In the genomic region with DNA sequence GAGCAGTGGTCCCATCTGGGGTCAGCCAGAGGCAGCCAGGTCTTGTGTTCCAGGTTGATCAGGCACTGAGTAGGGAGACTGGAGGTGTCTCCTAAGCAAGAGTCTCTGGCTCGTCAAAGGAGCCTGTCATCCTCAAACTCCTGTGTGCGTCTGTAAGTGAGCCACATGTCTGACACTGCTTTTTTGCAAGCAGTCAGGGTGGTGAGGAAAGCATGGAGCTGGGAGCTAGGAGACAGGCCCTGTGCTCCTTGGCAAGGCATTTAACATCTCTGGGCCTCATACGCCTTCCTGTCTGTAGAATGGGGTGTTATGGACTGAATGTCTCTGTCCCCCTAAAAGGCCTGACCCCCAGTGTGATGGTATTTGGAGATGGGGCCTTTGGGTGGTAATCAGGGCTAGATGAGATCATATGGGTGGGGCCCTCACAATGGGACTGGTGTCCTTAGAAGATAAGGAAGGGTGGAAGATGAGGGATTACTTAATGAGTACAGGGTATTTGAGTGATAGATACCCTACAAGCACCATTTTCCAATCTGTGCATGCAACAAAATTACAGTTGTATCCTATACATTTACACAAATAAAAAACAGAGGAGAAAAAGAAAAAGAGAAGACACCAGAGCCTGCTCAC, we compare ENCODE assay signal across 15 cellular contexts. TPM values are rescaled to one million over a fixed set of nuclear protein-coding genes. Genes with fewer than 3 reads are reported as not detected.
DNase-seq lines count a peak whose midpoint lies in the region; ATAC-seq and TF ChIP-seq lines count a peak whose summit lies in the region.
"Had no signal": no experiment of that assay in that cellular context is flagged by ENCODE, and none has a peak within 500 bp of the region (broad histone marks: within the 10 kb centered on the region; RNA-seq: fewer than 3 reads in every experiment).

No MANE protein-coding gene starts in this region.

- H3K36me3 ChIP-seq in CD4-positive, alpha-beta memory T cell (ENCODE audit: insufficient read depth, low read length), result no peaks in the 10 kb centered on the region
- no peaks in the 10 kb centered on the region for H3K36me3 ChIP-seq in HEK293 (ENCODE audit: control insufficient read depth in 2 of 2, insufficient read depth in 1 of 2, low read length in 2 of 2)
- H3K36me3 ChIP-seq: ovary had no signal

- peaks cover 7 to 11% of the 10 kb centered on the region in 2 donors for H3K36me3 Mint-ChIP-seq in CD4-positive, alpha-beta memory T cell
- peaks cover 0 to 10% of the 10 kb centered on the region in 2 donors for H3K36me3 Mint-ChIP-seq in activated naive CD4-positive, alpha-beta T cell treated with anti-CD3 and anti-CD28 coated beads, Interleukin-2, amount 50 U/mL, for 72 hours
- peaks cover 0 to 21% (median 0%) of the 10 kb centered on the region in 3 donors for H3K36me3 Mint-ChIP-seq in naive thymus-derived CD8-positive, alpha-beta T cell

- POLR2A ChIA-PET in CD4-positive, alpha-beta memory T cell (lab: Charles Lee; ENCODE audit: partially characterized antibody), result no interaction called here
- POLR2A ChIA-PET in HEK293 (lab: Yijun Ruan, JAX), result no interaction called here
- POLR2A ChIA-PET in naive thymus-derived CD8-positive, alpha-beta T cell (lab: Charles Lee), result no interaction called here

- no peak for ATAC-seq in activated naive CD4-positive, alpha-beta T cell treated with anti-CD3 and anti-CD28 coated beads, Interleukin-2, amount 50 U/mL, for 72 hours
- ATAC-seq in naive thymus-derived CD8-positive, alpha-beta T cell, result no peak
- ATAC-seq in HG02885 (IDR thresholded peaks at IDR 0.05; ENCODE audit: poor library complexity, unreplicated experiment), result no peak
- ATAC-seq: stimulated activated memory B cell treated with anti-CD40 and anti-IgM and Interleukin-4, amounts not matched to agents 10 μg/mL and 1 μg/mL and 100 μg/mL, for 72 hours had no signal

- no peak for TF ChIP-seq CTCF in HEK293 (tag by site-specific recombination; IDR thresholded peaks at IDR 0.05)

- in situ Hi-C loops in KBM-7 (cut with MboI; ENCODE audit: low pct_unique_long_range_greater_than_20kb, low sequenced_read_pairs), result no loop called here

- H3K27me3 ChIP-seq in CD4-positive, alpha-beta memory T cell (ENCODE audit: insufficient read depth, low read length), result no peaks in the 10 kb centered on the region
- H3K27me3 ChIP-seq: ascending aorta, ovary had no signal

- peaks cover 0 to 2% (median 0%) of the 10 kb centered on the region in 8 donors for H3K9me3 Mint-ChIP-seq in CD4-positive, alpha-beta memory T cell
- H3K9me3 Mint-ChIP-seq in activated naive CD4-positive, alpha-beta T cell treated with anti-CD3 and anti-CD28 coated beads, Interleukin-2, amount 50 U/mL, for 72 hours, result no peaks in the 10 kb centered on the region
- no peaks in the 10 kb centered on the region for H3K9me3 Mint-ChIP-seq in naive thymus-derived CD8-positive, alpha-beta T cell
- H3K9me3 Mint-ChIP-seq: stimulated activated memory B cell treated with anti-CD40 and anti-IgM and Interleukin-4, amounts not matched to agents 10 μg/mL and 1 μg/mL and 100 μg/mL, for 72 hours had no signal

- CTCF ChIA-PET in CD4-positive, alpha-beta memory T cell (lab: Charles Lee; ENCODE audit: partially characterized antibody), result no interaction called here
- CTCF ChIA-PET in HEK293 (lab: Yijun Ruan, JAX), result no interaction called here

- peaks cover 8 to 21% (median 14%) of the 10 kb centered on the region in 4 donors for H3K4me1 Mint-ChIP-seq in CD4-positive, alpha-beta memory T cell
- peaks cover 28 to 50% (median 35%) of the 10 kb centered on the region in 4 donors for H3K4me1 Mint-ChIP-seq in naive thymus-derived CD8-positive, alpha-beta T cell

- H3K27ac ChIP-seq in CD4-positive, alpha-beta memory T cell (ENCODE audit: low read depth, low read length), result no peak overlapping the region
- H3K27ac ChIP-seq in HEK293 (ENCODE audit: extremely low read depth, low read depth, low read length), result no peak overlapping the region
- H3K27ac ChIP-seq: ascending aorta, coronary artery, ovary, VCaP had no signal

- H3K4me3 ChIP-seq in CD4-positive, alpha-beta memory T cell (ENCODE audit: low read length in 2 of 2), result no peak overlapping the region
- H3K4me3 ChIP-seq in HEK293 (ENCODE audit: low read depth, low read length), result no peak overlapping the region
- H3K4me3 ChIP-seq: ascending aorta, coronary artery, ovary had no signal

- intact Hi-C loops in CD4-positive, alpha-beta memory T cell (cut with micrococcal nuclease), result no loop called here

- no peak for DNase-seq in CD4-positive, alpha-beta memory T cell
- DNase-seq in activated naive CD4-positive, alpha-beta T cell treated with anti-CD3 and anti-CD28 coated beads, Interleukin-2, amount 50 U/mL, for 72 hours (ENCODE audit: low spot score in 2 of 2), result no peak
- no peak for DNase-seq in naive thymus-derived CD8-positive, alpha-beta T cell
- DNase-seq in KBM-7 (no peak), NOMO-1 treated with dmso at 0.1 percent for 144 hours (lab: John Stamatoyannopoulos, UW; ENCODE audit: unreplicated experiment) (no peak)
- DNase-seq: activated CD8-positive, alpha-beta memory T cell treated with anti-CD3 and anti-CD28 coated beads, Interleukin-2, amount 50 U/mL, for 48 hours; glutamatergic neuron; small intestine had no signal

- peak overlapping the region in 4 of 7 donors; percentile 2 to 66 (median 47) for H3K27ac Mint-ChIP-seq in CD4-positive, alpha-beta memory T cell
- peak overlapping the region; percentile 58 to 84 for H3K27ac Mint-ChIP-seq in activated naive CD4-positive, alpha-beta T cell treated with anti-CD3 and anti-CD28 coated beads, Interleukin-2, amount 50 U/mL, for 72 hours
- H3K27ac Mint-ChIP-seq in naive thymus-derived CD8-positive, alpha-beta T cell, result peak overlapping the region; percentile 16 to 79 (median 40)
- H3K27ac Mint-ChIP-seq: stimulated activated memory B cell treated with anti-CD40 and anti-IgM and Interleukin-4, amounts not matched to agents 10 μg/mL and 1 μg/mL and 100 μg/mL, for 72 hours had no signal

- H3K9me3 ChIP-seq in CD4-positive, alpha-beta memory T cell (ENCODE audit: control insufficient read depth in 1 of 2, low read length in 2 of 2), result no peaks in the 10 kb centered on the region
- no peaks in the 10 kb centered on the region for H3K9me3 ChIP-seq in HEK293 (ENCODE audit: control insufficient read depth, insufficient read depth, low read depth, low read length)
- H3K9me3 ChIP-seq: ascending aorta, ovary had no signal

- peak overlapping the region in 1 of 8 donors; percentile 61 for H3K4me3 Mint-ChIP-seq in CD4-positive, alpha-beta memory T cell
- peak overlapping the region; percentile 43 to 83 (median 66) for H3K4me3 Mint-ChIP-seq in naive thymus-derived CD8-positive, alpha-beta T cell
- H3K4me3 Mint-ChIP-seq: stimulated activated memory B cell treated with anti-CD40 and anti-IgM and Interleukin-4, amounts not matched to agents 10 μg/mL and 1 μg/mL and 100 μg/mL, for 72 hours had no signal

- H3K4me1 ChIP-seq in CD4-positive, alpha-beta memory T cell (ENCODE audit: insufficient read depth, low read length), result peaks cover 9% of the 10 kb centered on the region
- 0 out of 2 replicates have a peak, but pooled peaks cover 5% of the 10 kb centered on the region for H3K4me1 ChIP-seq in HEK293 (ENCODE audit: control insufficient read depth, insufficient read depth, low read length)
- H3K4me1 ChIP-seq: ascending aorta had no signal

- H3K27me3 Mint-ChIP-seq in CD4-positive, alpha-beta memory T cell, result no peaks in the 10 kb centered on the region
- no peaks in the 10 kb centered on the region for H3K27me3 Mint-ChIP-seq in naive thymus-derived CD8-positive, alpha-beta T cell
- H3K27me3 Mint-ChIP-seq: stimulated activated memory B cell treated with anti-CD40 and anti-IgM and Interleukin-4, amounts not matched to agents 10 μg/mL and 1 μg/mL and 100 μg/mL, for 72 hours had no signal

TF ChIP-seq in HEK293, 187 proteins besides CTCF, POLR2A, EP300 and RAD21:
- TF ChIP-seq ZNF239 (tag by site-specific recombination; IDR thresholded peaks at IDR 0.05) (no peak), TCF7L2 (IDR thresholded peaks at IDR 0.05; ENCODE audit: borderline replicate concordance, low read depth, low read length) (no peak), KLF1 (tag by site-specific recombination; IDR thresholded peaks at IDR 0.05) (peak; percentile 48; the same call in 1 of the 2 replicates)
- TF ChIP-seq, protein P1, sequence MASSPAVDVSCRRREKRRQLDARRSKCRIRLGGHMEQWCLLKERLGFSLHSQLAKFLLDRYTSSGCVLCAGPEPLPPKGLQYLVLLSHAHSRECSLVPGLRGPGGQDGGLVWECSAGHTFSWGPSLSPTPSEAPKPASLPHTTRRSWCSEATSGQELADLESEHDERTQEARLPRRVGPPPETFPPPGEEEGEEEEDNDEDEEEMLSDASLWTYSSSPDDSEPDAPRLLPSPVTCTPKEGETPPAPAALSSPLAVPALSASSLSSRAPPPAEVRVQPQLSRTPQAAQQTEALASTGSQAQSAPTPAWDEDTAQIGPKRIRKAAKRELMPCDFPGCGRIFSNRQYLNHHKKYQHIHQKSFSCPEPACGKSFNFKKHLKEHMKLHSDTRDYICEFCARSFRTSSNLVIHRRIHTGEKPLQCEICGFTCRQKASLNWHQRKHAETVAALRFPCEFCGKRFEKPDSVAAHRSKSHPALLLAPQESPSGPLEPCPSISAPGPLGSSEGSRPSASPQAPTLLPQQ (tag by site-specific recombination; IDR thresholded peaks at IDR 0.05), result 0 out of 2 replicates have a peak, but pooled peaks have one; percentile 46

RNA-seq across cellular contexts. Expression of a gene that starts 53.0 kb away (rescaled TPM):
- total RNA-seq in CD4-positive, alpha-beta memory T cell, result 100 to 1,000 TPM; 159 to 180 TPM
- 100 to 1,000 TPM; 184 to 252 TPM for polyA plus RNA-seq in CD4-positive, alpha-beta memory T cell
- 100 to 1,000 TPM in 1 of 2 donors, 10 to 100 TPM in 1; 99.9 to 180 TPM for total RNA-seq in activated naive CD4-positive, alpha-beta T cell treated with anti-CD3 and anti-CD28 coated beads, Interleukin-2, amount 50 U/mL, for 72 hours
- total RNA-seq in naive thymus-derived CD8-positive, alpha-beta T cell, result 100 to 1,000 TPM; 183 TPM
- 100 to 1,000 TPM; 209 to 256 (median 222) TPM for polyA plus RNA-seq in naive thymus-derived CD8-positive, alpha-beta T cell

RNA-seq across cellular contexts. Expression of a gene that starts 58.5 kb away (rescaled TPM):
- total RNA-seq in CD4-positive, alpha-beta memory T cell, result 10 to 100 TPM; 38.3 to 46.6 TPM
- 10 to 100 TPM; 13.9 to 15.9 TPM for polyA plus RNA-seq in CD4-positive, alpha-beta memory T cell
- 10 to 100 TPM; 30.3 to 30.8 TPM for total RNA-seq in activated naive CD4-positive, alpha-beta T cell treated with anti-CD3 and anti-CD28 coated beads, Interleukin-2, amount 50 U/mL, for 72 hours
- 10 to 100 TPM; 35.1 TPM for total RNA-seq in naive thymus-derived CD8-positive, alpha-beta T cell
- 10 to 100 TPM in 2 of 3 donors, 1 to 10 TPM in 1; 7.7 to 15.9 (median 15.4) TPM for polyA plus RNA-seq in naive thymus-derived CD8-positive, alpha-beta T cell
